In the genomic region with DNA sequence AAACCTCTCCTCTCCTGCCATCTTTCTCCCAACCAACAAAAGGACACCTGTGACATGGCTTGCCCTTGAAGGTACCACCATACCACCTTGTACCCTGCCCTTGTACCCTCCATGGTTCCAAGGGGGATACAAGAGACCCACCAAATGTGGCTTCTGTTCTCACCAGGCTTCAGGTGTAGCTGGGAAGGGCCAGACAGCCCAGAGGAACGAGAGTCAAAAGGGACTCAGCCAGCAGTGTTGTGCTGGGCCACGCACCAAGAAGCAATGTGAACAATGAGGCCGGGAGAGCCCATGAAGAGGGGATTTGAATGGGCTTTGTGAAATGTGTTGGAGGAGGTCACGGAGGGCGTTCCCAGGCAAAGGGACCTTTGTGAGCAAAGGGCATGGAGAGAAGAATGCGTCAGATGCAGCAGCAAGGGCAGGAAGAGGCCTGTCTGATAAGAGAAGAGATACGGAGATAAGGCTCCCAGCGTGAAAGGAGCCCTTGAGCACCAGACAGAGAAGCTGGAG, we compare ENCODE assay signal across 12 cellular contexts. TPM values are rescaled to one million over a fixed set of nuclear protein-coding genes. Genes with fewer than 3 reads are reported as not detected.
DNase-seq lines count a peak whose midpoint lies in the region; ATAC-seq and TF ChIP-seq lines count a peak whose summit lies in the region.
"Had no signal": no experiment of that assay in that cellular context is flagged by ENCODE, and none has a peak within 500 bp of the region (broad histone marks: within the 10 kb centered on the region; RNA-seq: fewer than 3 reads in every experiment).

No MANE protein-coding gene starts in this region.

- H3K27me3 ChIP-seq in parathyroid adenoma (ENCODE audit: control insufficient read depth, insufficient read depth, low read length) (no peaks in the 10 kb centered on the region), gastroesophageal sphincter (no peaks in the 10 kb centered on the region)
- H3K27me3 ChIP-seq: neutrophil had no signal

- peak overlapping the region; percentile 37 for H3K4me2 ChIP-seq in parathyroid adenoma (ENCODE audit: low read length)

- TF ChIP-seq CTCF in parathyroid adenoma (IDR thresholded peaks at IDR 0.05) (no peak), gastroesophageal sphincter (IDR thresholded peaks at IDR 0.05) (no peak)

- peaks cover 63% of the 10 kb centered on the region for H3K4me1 Mint-ChIP-seq in activated CD8-positive, alpha-beta memory T cell treated with anti-CD3 and anti-CD28 coated beads, Interleukin-2, amount 10 ng/mL, durations not matched to agents 7 days and 5 days
- peaks cover 20% of the 10 kb centered on the region for H3K4me1 Mint-ChIP-seq in T-helper 17 cell

- H3K4me1 ChIP-seq in parathyroid adenoma, result peaks cover 35% of the 10 kb centered on the region
- no peaks in the 10 kb centered on the region for H3K4me1 ChIP-seq in gastroesophageal sphincter

- no peak for DNase-seq in activated CD8-positive, alpha-beta memory T cell treated with anti-CD3 and anti-CD28 coated beads, Interleukin-2, amount 10 ng/mL, durations not matched to agents 7 days and 5 days
- DNase-seq in activated CD8-positive, alpha-beta memory T cell treated with anti-CD3 and anti-CD28 coated beads, Interleukin-2, amount 50 U/mL, for 4 hours, result no peak
- DNase-seq in T-helper 17 cell (no peak), NCI-H187 treated with DMSO at 0.1 percent for 48 hours (lab: John Stamatoyannopoulos, UW) (no peak)
- peak; percentile 17 for DNase-seq in effector CD4-positive, alpha-beta T cell
- DNase-seq: activated gamma-delta T cell, NCI-H748 treated with DMSO at 0.1 percent for 48 hours had no signal

- H3K9me3 ChIP-seq in T-helper 17 cell (ENCODE audit: control insufficient read depth, low read length, poor library complexity, severe bottlenecking) (no peaks in the 10 kb centered on the region), parathyroid adenoma (ENCODE audit: control insufficient read depth, low read length) (no peaks in the 10 kb centered on the region), gastroesophageal sphincter (no peaks in the 10 kb centered on the region)
- H3K9me3 ChIP-seq: neutrophil had no signal

- 57 to 60% methylated on average over 7 to 8 of the region's 8 CpGs for WGBS in gastroesophageal sphincter (ENCODE audit: low coverage in 1 of 2), 2 donors

- CTCF ChIA-PET in activated CD8-positive, alpha-beta memory T cell treated with anti-CD3 and anti-CD28 coated beads, Interleukin-2, amount 10 ng/mL, durations not matched to agents 7 days and 5 days (lab: Charles Lee), result interaction anchor here (1.3 to 1.6 kb wide), 2 partner anchors 11 to 23 kb away, joined by 4 to 5 read pairs; no protein-coding TSS in a partner anchor

- peaks cover 2% of the 10 kb centered on the region for H3K36me3 Mint-ChIP-seq in activated CD8-positive, alpha-beta memory T cell treated with anti-CD3 and anti-CD28 coated beads, Interleukin-2, amount 10 ng/mL, durations not matched to agents 7 days and 5 days
- no peaks in the 10 kb centered on the region for H3K36me3 Mint-ChIP-seq in T-helper 17 cell (ENCODE audit: low read depth)

- H3K9ac ChIP-seq in parathyroid adenoma, result no peak overlapping the region
- H3K9ac ChIP-seq: GM23248 had no signal

- H3K9me3 Mint-ChIP-seq in activated CD8-positive, alpha-beta memory T cell treated with anti-CD3 and anti-CD28 coated beads, Interleukin-2, amount 10 ng/mL, durations not matched to agents 7 days and 5 days (ENCODE audit: low read depth), result no peaks in the 10 kb centered on the region

- H3K36me3 ChIP-seq in parathyroid adenoma (ENCODE audit: control insufficient read depth, insufficient read depth, low read length), result no peaks in the 10 kb centered on the region
- no peaks in the 10 kb centered on the region for H3K36me3 ChIP-seq in gastroesophageal sphincter
- H3K36me3 ChIP-seq: neutrophil had no signal

- peak overlapping the region; percentile 84 for H3K27ac Mint-ChIP-seq in activated CD8-positive, alpha-beta memory T cell treated with anti-CD3 and anti-CD28 coated beads, Interleukin-2, amount 10 ng/mL, durations not matched to agents 7 days and 5 days
- H3K27ac Mint-ChIP-seq in T-helper 17 cell, result peak overlapping the region; percentile 93

- peak; percentile 5 for ATAC-seq in activated CD8-positive, alpha-beta memory T cell treated with anti-CD3 and anti-CD28 coated beads, Interleukin-2, amount 10 ng/mL, durations not matched to agents 7 days and 5 days
- ATAC-seq in T-helper 17 cell (peak; percentile 69), gastroesophageal sphincter (no peak), HG03354 (IDR thresholded peaks at IDR 0.05; ENCODE audit: poor library complexity, severe bottlenecking, unreplicated experiment) (no peak)

- H2AFZ ChIP-seq in parathyroid adenoma, result peak overlapping the region; percentile 88
- H2AFZ ChIP-seq: GM23248 had no signal

- H3K4me3 ChIP-seq in parathyroid adenoma (ENCODE audit: low read depth, low read length) (no peak overlapping the region), gastroesophageal sphincter (no peak overlapping the region)
- H3K4me3 ChIP-seq: GM23248 had no signal

- no peaks in the 10 kb centered on the region for H3K79me2 ChIP-seq in parathyroid adenoma

- H3K4me3 Mint-ChIP-seq in activated CD8-positive, alpha-beta memory T cell treated with anti-CD3 and anti-CD28 coated beads, Interleukin-2, amount 10 ng/mL, durations not matched to agents 7 days and 5 days, result peak overlapping the region; percentile 3
- peak overlapping the region; percentile 76 for H3K4me3 Mint-ChIP-seq in T-helper 17 cell

- no peaks in the 10 kb centered on the region for H3K27me3 Mint-ChIP-seq in activated CD8-positive, alpha-beta memory T cell treated with anti-CD3 and anti-CD28 coated beads, Interleukin-2, amount 10 ng/mL, durations not matched to agents 7 days and 5 days
- no peaks in the 10 kb centered on the region for H3K27me3 Mint-ChIP-seq in T-helper 17 cell

- TF ChIP-seq POLR2A in gastroesophageal sphincter (IDR thresholded peaks at IDR 0.05), result no peak

- no peak for TF ChIP-seq EP300 in gastroesophageal sphincter (IDR thresholded peaks at IDR 0.05)

- H3K27ac ChIP-seq in parathyroid adenoma (peak overlapping the region; percentile 75), gastroesophageal sphincter (no peak overlapping the region)
- H3K27ac ChIP-seq: GM23248, neutrophil had no signal

RNA-seq across cellular contexts. Expression of gene PLB1, which starts 48.6 kb away (rescaled TPM):
- 1 to 10 TPM in 1 of 2 experiments, under 1 TPM in 1; 0.67 to 1.2 TPM for total RNA-seq in activated CD8-positive, alpha-beta memory T cell treated with anti-CD3 and anti-CD28 coated beads, Interleukin-2, amount 10 ng/mL, durations not matched to agents 7 days and 5 days
- total RNA-seq in T-helper 17 cell (1 to 10 TPM; 2.2 to 2.7 TPM), gastroesophageal sphincter (10 to 100 TPM in 2 of 4 donors, 1 to 10 TPM in 2; 3.0 to 14.5 (median 10.5) TPM)

Comparison
In these comparisons a context has a peak if more than half of its experiments do, and no peak if none do; other contexts are left out.
1. ATAC-seq: peak in activated CD8-positive, alpha-beta memory T cell treated with anti-CD3 and anti-CD28 coated beads, Interleukin-2, amount 10 ng/mL, durations not matched to agents 7 days and 5 days (single experiment) and T-helper 17 cell (single experiment); none in gastroesophageal sphincter (single experiment) and HG03354 (single experiment).